3 cellular contexts compared by ENCODE assay signal in genomic region chr6:43662948-43663347, GRCh38. TPM values are rescaled to one million over a fixed set of nuclear protein-coding genes. Genes with fewer than 3 reads are reported as not detected.
"Had no signal": no experiment of that assay in that cellular context is flagged by ENCODE, and none has a peak within 500 bp of the region (broad histone marks: within the 10 kb centered on the region; RNA-seq: fewer than 3 reads in every experiment).

No MANE protein-coding gene starts in this region.

RNA-seq across cellular contexts. Expression of gene RSPH9, which starts 18.1 kb away (rescaled TPM):
- total RNA-seq: HT-29, HT1080 had no signal
- polyA plus RNA-seq: HepG2 had no signal
